In the genomic region with DNA sequence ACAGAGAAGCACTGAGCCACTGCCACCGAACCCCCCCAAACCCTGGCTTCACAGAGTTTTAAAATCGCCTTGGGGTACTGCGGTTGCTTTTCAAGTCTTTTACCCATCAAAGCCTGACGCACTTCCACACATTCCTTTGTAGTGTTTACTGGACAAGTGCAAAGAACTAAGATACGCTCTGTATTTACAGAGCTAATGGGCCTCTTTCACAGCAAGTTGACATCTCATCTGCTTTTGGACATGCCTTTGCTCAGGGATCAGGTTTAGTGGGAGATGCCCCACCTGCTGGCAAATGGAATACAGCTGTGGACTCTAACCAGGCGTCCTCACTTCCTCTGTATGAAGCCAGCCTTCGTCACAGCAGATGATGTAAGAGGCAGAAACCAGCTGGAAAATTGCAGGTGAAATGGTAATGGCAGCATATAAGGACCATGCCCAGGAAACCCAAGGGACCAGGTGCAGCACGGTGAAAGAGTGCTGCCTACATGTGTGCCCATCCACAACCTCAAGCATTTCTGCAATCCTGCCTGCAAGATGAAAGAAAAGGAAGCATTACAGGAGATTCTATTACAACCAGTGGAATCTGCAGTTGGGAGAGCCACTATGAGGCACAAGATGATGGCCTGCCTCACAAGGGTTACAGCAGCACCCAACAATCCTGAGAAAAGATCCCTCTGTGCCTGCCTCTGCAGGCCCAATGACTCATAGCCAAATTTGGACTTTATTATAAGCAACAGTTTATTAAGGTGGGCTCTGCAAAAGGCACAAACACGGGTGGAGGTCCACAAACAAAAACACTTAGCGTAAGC, we compare ENCODE assay signal across 1 cellular context.
TF ChIP-seq lines count a peak whose summit lies in the region.

No MANE protein-coding gene starts in this region.

TF ChIP-seq in HepG2, 621 proteins besides CTCF, POLR2A, EP300 and RAD21 (continued from another document and continues in another):
- peak; percentile 57 for TF ChIP-seq ZFX (CRISPR knock-in tag; IDR thresholded peaks at IDR 0.05; ENCODE audit: low read depth)
- TF ChIP-seq ZNF616 (CRISPR knock-in tag; IDR thresholded peaks at IDR 0.05; ENCODE audit: low read depth): no peak; the same call in 1 of the 2 replicates
- TF ChIP-seq, protein P1, sequence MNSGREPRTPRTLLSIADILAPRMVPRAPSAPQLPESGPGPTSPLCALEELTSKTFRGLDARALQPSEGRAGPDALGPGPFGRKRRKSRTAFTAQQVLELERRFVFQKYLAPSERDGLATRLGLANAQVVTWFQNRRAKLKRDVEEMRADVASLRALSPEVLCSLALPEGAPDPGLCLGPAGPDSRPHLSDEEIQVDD (CRISPR knock-in tag; IDR thresholded peaks at IDR 0.05; ENCODE audit: borderline replicate concordance): no peak
- TF ChIP-seq TP53 (CRISPR knock-in tag; conservative IDR thresholded peaks at IDR 0.05): no peak; the same call in 1 of the 2 replicates
- peak; percentile 91 for TF ChIP-seq TARDBP (CRISPR knock-in tag; IDR thresholded peaks at IDR 0.05)
- peak; percentile 87 for TF ChIP-seq CCDC6 (CRISPR knock-in tag; IDR thresholded peaks at IDR 0.05)
- TF ChIP-seq NR2F2 (IDR thresholded peaks at IDR 0.05; ENCODE audit: borderline replicate concordance, low read depth): peak; percentile 90
- TF ChIP-seq, protein P2, sequence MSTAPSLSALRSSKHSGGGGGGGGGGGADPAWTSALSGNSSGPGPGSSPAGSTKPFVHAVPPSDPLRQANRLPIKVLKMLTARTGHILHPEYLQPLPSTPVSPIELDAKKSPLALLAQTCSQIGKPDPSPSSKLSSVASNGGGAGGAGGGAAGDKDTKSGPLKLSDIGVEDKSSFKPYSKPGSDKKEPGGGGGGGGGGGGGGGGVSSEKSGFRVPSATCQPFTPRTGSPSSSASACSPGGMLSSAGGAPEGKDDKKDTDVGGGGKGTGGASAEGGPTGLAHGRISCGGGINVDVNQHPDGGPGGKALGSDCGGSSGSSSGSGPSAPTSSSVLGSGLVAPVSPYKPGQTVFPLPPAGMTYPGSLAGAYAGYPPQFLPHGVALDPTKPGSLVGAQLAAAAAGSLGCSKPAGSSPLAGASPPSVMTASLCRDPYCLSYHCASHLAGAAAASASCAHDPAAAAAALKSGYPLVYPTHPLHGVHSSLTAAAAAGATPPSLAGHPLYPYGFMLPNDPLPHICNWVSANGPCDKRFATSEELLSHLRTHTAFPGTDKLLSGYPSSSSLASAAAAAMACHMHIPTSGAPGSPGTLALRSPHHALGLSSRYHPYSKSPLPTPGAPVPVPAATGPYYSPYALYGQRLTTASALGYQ (CRISPR knock-in tag; IDR thresholded peaks at IDR 0.05): peak; percentile 95
- no peak for TF ChIP-seq HNRNPL (IDR thresholded peaks at IDR 0.05; ENCODE audit: low read depth, low read length)
- TF ChIP-seq MNT (IDR thresholded peaks at IDR 0.05): peak; percentile 65; the same call in 1 of the 2 replicates
- TF ChIP-seq, protein P3, sequence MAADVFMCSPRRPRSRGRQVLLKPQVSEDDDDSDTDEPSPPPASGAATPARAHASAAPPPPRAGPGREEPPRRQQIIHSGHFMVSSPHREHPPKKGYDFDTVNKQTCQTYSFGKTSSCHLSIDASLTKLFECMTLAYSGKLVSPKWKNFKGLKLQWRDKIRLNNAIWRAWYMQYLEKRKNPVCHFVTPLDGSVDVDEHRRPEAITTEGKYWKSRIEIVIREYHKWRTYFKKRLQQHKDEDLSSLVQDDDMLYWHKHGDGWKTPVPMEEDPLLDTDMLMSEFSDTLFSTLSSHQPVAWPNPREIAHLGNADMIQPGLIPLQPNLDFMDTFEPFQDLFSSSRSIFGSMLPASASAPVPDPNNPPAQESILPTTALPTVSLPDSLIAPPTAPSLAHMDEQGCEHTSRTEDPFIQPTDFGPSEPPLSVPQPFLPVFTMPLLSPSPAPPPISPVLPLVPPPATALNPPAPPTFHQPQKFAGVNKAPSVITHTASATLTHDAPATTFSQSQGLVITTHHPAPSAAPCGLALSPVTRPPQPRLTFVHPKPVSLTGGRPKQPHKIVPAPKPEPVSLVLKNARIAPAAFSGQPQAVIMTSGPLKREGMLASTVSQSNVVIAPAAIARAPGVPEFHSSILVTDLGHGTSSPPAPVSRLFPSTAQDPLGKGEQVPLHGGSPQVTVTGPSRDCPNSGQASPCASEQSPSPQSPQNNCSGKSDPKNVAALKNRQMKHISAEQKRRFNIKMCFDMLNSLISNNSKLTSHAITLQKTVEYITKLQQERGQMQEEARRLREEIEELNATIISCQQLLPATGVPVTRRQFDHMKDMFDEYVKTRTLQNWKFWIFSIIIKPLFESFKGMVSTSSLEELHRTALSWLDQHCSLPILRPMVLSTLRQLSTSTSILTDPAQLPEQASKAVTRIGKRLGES (CRISPR knock-in tag; IDR thresholded peaks at IDR 0.05; ENCODE audit: borderline replicate concordance): no peak
- TF ChIP-seq ZNF44 (CRISPR knock-in tag; IDR thresholded peaks at IDR 0.05): no peak
- peak; percentile 94; the same call in 1 of the 2 replicates for TF ChIP-seq STAT6 (CRISPR knock-in tag; IDR thresholded peaks at IDR 0.05; ENCODE audit: borderline replicate concordance)
- TF ChIP-seq ZSCAN22 (CRISPR knock-in tag; IDR thresholded peaks at IDR 0.05): no peak
- no peak for TF ChIP-seq SRF (IDR thresholded peaks at IDR 0.05; ENCODE audit: low read depth, low read length)
- no peak; the same call in 1 of the 2 replicates for TF ChIP-seq NR0B2 (CRISPR knock-in tag; IDR thresholded peaks at IDR 0.05)
- no peak for TF ChIP-seq ZNF333 (CRISPR knock-in tag; IDR thresholded peaks at IDR 0.05; ENCODE audit: borderline replicate concordance)
- TF ChIP-seq TRAFD1 (CRISPR knock-in tag; IDR thresholded peaks at IDR 0.05; ENCODE audit: borderline replicate concordance): no peak
- TF ChIP-seq ZNF772 (CRISPR knock-in tag; IDR thresholded peaks at IDR 0.05): peak; percentile 80
- no peak for TF ChIP-seq IRF9 (CRISPR knock-in tag; IDR thresholded peaks at IDR 0.05; ENCODE audit: borderline replicate concordance)
- no peak for TF ChIP-seq ZNF3 (CRISPR knock-in tag; IDR thresholded peaks at IDR 0.05)
- TF ChIP-seq, protein P4, sequence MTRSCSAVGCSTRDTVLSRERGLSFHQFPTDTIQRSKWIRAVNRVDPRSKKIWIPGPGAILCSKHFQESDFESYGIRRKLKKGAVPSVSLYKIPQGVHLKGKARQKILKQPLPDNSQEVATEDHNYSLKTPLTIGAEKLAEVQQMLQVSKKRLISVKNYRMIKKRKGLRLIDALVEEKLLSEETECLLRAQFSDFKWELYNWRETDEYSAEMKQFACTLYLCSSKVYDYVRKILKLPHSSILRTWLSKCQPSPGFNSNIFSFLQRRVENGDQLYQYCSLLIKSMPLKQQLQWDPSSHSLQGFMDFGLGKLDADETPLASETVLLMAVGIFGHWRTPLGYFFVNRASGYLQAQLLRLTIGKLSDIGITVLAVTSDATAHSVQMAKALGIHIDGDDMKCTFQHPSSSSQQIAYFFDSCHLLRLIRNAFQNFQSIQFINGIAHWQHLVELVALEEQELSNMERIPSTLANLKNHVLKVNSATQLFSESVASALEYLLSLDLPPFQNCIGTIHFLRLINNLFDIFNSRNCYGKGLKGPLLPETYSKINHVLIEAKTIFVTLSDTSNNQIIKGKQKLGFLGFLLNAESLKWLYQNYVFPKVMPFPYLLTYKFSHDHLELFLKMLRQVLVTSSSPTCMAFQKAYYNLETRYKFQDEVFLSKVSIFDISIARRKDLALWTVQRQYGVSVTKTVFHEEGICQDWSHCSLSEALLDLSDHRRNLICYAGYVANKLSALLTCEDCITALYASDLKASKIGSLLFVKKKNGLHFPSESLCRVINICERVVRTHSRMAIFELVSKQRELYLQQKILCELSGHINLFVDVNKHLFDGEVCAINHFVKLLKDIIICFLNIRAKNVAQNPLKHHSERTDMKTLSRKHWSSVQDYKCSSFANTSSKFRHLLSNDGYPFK (CRISPR knock-in tag; IDR thresholded peaks at IDR 0.05; ENCODE audit: borderline replicate concordance): peak; percentile 74; the same call in 1 of the 2 replicates
- no peak for TF ChIP-seq SIN3A (IDR thresholded peaks at IDR 0.05; ENCODE audit: borderline replicate concordance, low read depth, low read length)
- peak; percentile 86; the same call in 1 of the 2 replicates for TF ChIP-seq HDAC2 (CRISPR knock-in tag; IDR thresholded peaks at IDR 0.05)
- TF ChIP-seq FOXA1 (IDR thresholded peaks at IDR 0.05): peak; percentile 94
- peak; percentile 98 for TF ChIP-seq FOXA1 (CRISPR knock-in tag; IDR thresholded peaks at IDR 0.05)
- TF ChIP-seq IRF2 (CRISPR knock-in tag; IDR thresholded peaks at IDR 0.05): peak; percentile 35; the same call in 1 of the 2 replicates
- peak; percentile 73; the same call in 1 of the 2 replicates for TF ChIP-seq ZNF737 (CRISPR knock-in tag; IDR thresholded peaks at IDR 0.05; ENCODE audit: borderline replicate concordance)
- no peak for TF ChIP-seq MZF1 (CRISPR knock-in tag; IDR thresholded peaks at IDR 0.05; ENCODE audit: borderline replicate concordance)
- TF ChIP-seq ZNF629 (CRISPR knock-in tag; conservative IDR thresholded peaks at IDR 0.05): peak; percentile 65
- TF ChIP-seq ZNF510 (CRISPR knock-in tag; IDR thresholded peaks at IDR 0.05; ENCODE audit: low read depth): no peak
- TF ChIP-seq ZNF292 (CRISPR knock-in tag; IDR thresholded peaks at IDR 0.05; ENCODE audit: borderline replicate concordance, low read depth): peak; percentile 25; the same call in 1 of the 2 replicates
- peak; percentile 98 for TF ChIP-seq TBX3 (IDR thresholded peaks at IDR 0.05; ENCODE audit: borderline replicate concordance)
- TF ChIP-seq ATAD3A (CRISPR knock-in tag; IDR thresholded peaks at IDR 0.05): no peak
- TF ChIP-seq RORA (CRISPR knock-in tag; IDR thresholded peaks at IDR 0.05): no peak
- TF ChIP-seq LRRFIP1 (CRISPR knock-in tag; conservative IDR thresholded peaks at IDR 0.05): no peak
- TF ChIP-seq ZNF235 (CRISPR knock-in tag; IDR thresholded peaks at IDR 0.05; ENCODE audit: borderline replicate concordance): no peak
- peak; percentile 75 for TF ChIP-seq SALL1 (CRISPR knock-in tag; IDR thresholded peaks at IDR 0.05)
